Comparison of ENCODE assay signal across 9 cellular contexts in genomic region chr10:88108115-88108610, GRCh38.
DNase-seq lines count a peak whose midpoint lies in the region; ATAC-seq and TF ChIP-seq lines count a peak whose summit lies in the region.
"Had no signal": no experiment of that assay in that cellular context is flagged by ENCODE, and none has a peak within 500 bp of the region (broad histone marks: within the 10 kb centered on the region; RNA-seq: fewer than 3 reads in every experiment).

No MANE protein-coding gene starts in this region.

- no peaks in the 10 kb centered on the region for H3K9me3 ChIP-seq in spleen

- no peaks in the 10 kb centered on the region for H3K36me3 ChIP-seq in spleen

- H3K4me1 ChIP-seq in spleen, result peaks cover 15 to 90% (median 57%) of the 10 kb centered on the region in 6 donors

- peak overlapping the region; percentile 10 to 89 (median 77) for H3K27ac ChIP-seq in spleen
- H3K27ac ChIP-seq in dorsolateral prefrontal cortex, result no peak overlapping the region

- WGBS in spleen, 5 donors, result 33 to 46% (median 35%) methylated on average over 2 of the region's 2 CpGs

- intact Hi-C loops in spleen (cut with DNase I; ENCODE audit: low total_unique reads), result no loop called here
- intact Hi-C loops in dorsolateral prefrontal cortex (cut with DNase I), result no loop called here

- ATAC-seq in HG03066 (IDR thresholded peaks at IDR 0.05; ENCODE audit: low read depth, unreplicated experiment), result peak; percentile 37

- DNase-seq in NCI-H82 (lab: John Stamatoyannopoulos, UW), result peak; percentile 24
- no peak for DNase-seq in NCI-H82 treated with DMSO at 0.1 percent for 48 hours (lab: John Stamatoyannopoulos, UW; ENCODE audit: unreplicated experiment)
- DNase-seq in SKM-1 treated with dmso at 0.1 percent for 144 hours (lab: John Stamatoyannopoulos, UW; ENCODE audit: unreplicated experiment), result peak; percentile 95
- DNase-seq in spleen, result no peak
- no peak for DNase-seq in dorsolateral prefrontal cortex
- no peak for DNase-seq in activated CD8-positive, alpha-beta memory T cell treated with anti-CD3 and anti-CD28 coated beads for 24 hours
- no peak for DNase-seq in GOT3 (lab: John Stamatoyannopoulos, UW)
- DNase-seq: activated T-cell treated with anti-CD3 and anti-CD28 coated beads, Interleukin-2, amount 50 U/mL, for 72 hours had no signal

- H3K4me3 ChIP-seq in spleen, result peak overlapping the region in 1 of 8 donors; percentile 40
- no peak overlapping the region for H3K4me3 ChIP-seq in dorsolateral prefrontal cortex

- TF ChIP-seq POLR2A in spleen (IDR thresholded peaks at IDR 0.05), result no peak

- H3K27me3 ChIP-seq in spleen (replicated peaks in 1 of 7), result no peaks in the 10 kb centered on the region
- peaks cover 0 to 6% (median 0%) of the 10 kb centered on the region in 45 donors for H3K27me3 ChIP-seq in dorsolateral prefrontal cortex

- TF ChIP-seq CTCF in spleen (IDR thresholded peaks at IDR 0.05 in 8 of 11, conservative IDR thresholded peaks at IDR 0.05 in 3 of 11) (peak in 6 of 11 experiments; percentile 34 to 56 (median 47)), dorsolateral prefrontal cortex (IDR thresholded peaks at IDR 0.05 in 54 of 56, conservative IDR thresholded peaks at IDR 0.05 in 2 of 56; ENCODE audit: low read depth in 1 of 56, partially characterized antibody in 56 of 56) (peak in 2 of 56 donors; percentile 11 to 19)

Comparison
In these comparisons a context has a peak if more than half of its experiments do, and no peak if none do; other contexts are left out.
1. DNase-seq: peak in NCI-H82 (single experiment) and SKM-1 treated with dmso at 0.1 percent for 144 hours (single experiment); none in NCI-H82 treated with DMSO at 0.1 percent for 48 hours (single experiment), spleen (single experiment), dorsolateral prefrontal cortex (0 of 10), activated CD8-positive, alpha-beta memory T cell treated with anti-CD3 and anti-CD28 coated beads for 24 hours (single experiment) and GOT3 (single experiment).
2. H3K27ac ChIP-seq: peak in spleen (8 of 8); none in dorsolateral prefrontal cortex (0 of 59).